In genomic region chr11:73286240-73286810, GRCh38 we compare ENCODE assay signal across 35 cellular contexts. TPM values are rescaled to one million over a fixed set of nuclear protein-coding genes. Genes with fewer than 3 reads are reported as not detected.
DNase-seq lines count a peak whose midpoint lies in the region; ATAC-seq, FAIRE-seq and TF ChIP-seq lines count a peak whose summit lies in the region.
"Had no signal": no experiment of that assay in that cellular context is flagged by ENCODE, and none has a peak within 500 bp of the region (broad histone marks: within the 10 kb centered on the region; RNA-seq: fewer than 3 reads in every experiment).

No MANE protein-coding gene starts in this region.

- no peak for ATAC-seq in sciatic nerve
- ATAC-seq: activated T-helper 17 cell treated with anti-CD3 and anti-CD28 coated beads, Interleukin-2, amount 50 U/mL, for 72 hours; psoas muscle; stimulated activated effector memory CD8-positive, alpha-beta T cell treated with anti-CD3 and anti-CD28 coated beads, Interleukin-12 subunit alpha, Interleukin-12 subunit beta, amount 100 ng/mL, for 72 hours had no signal

- no peak overlapping the region for H4K91ac ChIP-seq in neuronal stem cell (ENCODE audit: low read depth, low read length, poor library complexity)

- no peak overlapping the region for H3K4ac ChIP-seq in neuronal stem cell (ENCODE audit: low read length)

- in situ Hi-C loops in GM13977 (cut with MboI; ENCODE audit: low pct_unique_long_range_greater_than_20kb, low sequenced_read_pairs, unreplicated experiment), result no loop called here

- POLR2A ChIA-PET in A673 (lab: Charles Lee; ENCODE audit: low non-redundant PET), result no interaction called here

- H3K27ac ChIP-seq in A673 (ENCODE audit: low read depth, low read length, poor library complexity, severe bottlenecking) (no peak overlapping the region), kidney (ENCODE audit: low read depth in 2 of 2, low read length in 2 of 2) (no peak overlapping the region), neuronal stem cell (replicated peaks; ENCODE audit: low read length) (no peak overlapping the region)
- H3K27ac ChIP-seq: C4-2B, colonic mucosa, psoas muscle had no signal

- no peak overlapping the region for H2BK120ac ChIP-seq in neuronal stem cell (ENCODE audit: low read depth, low read length)

- no peaks in the 10 kb centered on the region for H3K79me1 ChIP-seq in neuronal stem cell (ENCODE audit: low read depth, low read length)

- CTCF ChIA-PET in A673 (lab: Charles Lee), result no interaction called here

- H3K36me3 ChIP-seq in A673 (ENCODE audit: insufficient read depth, low read length, poor library complexity, severe bottlenecking), result no peaks in the 10 kb centered on the region
- no peaks in the 10 kb centered on the region for H3K36me3 ChIP-seq in kidney (ENCODE audit: control insufficient read depth in 1 of 2, insufficient read depth in 2 of 2, low read length in 2 of 2)
- H3K36me3 ChIP-seq in neuronal stem cell (replicated peaks in 1 of 2; ENCODE audit: control insufficient read depth in 2 of 2, insufficient read depth in 2 of 2, low read length in 2 of 2), result no peaks in the 10 kb centered on the region
- H3K36me3 ChIP-seq: colonic mucosa, MG63 had no signal

- H3K4me1 ChIP-seq in A673 (ENCODE audit: insufficient read depth, low read length, poor library complexity, severe bottlenecking) (no peaks in the 10 kb centered on the region), kidney (ENCODE audit: control insufficient read depth in 1 of 2, insufficient read depth in 1 of 2, low read depth in 1 of 2, low read length in 2 of 2) (peaks cover 10 to 16% of the 10 kb centered on the region in 2 donors), neuronal stem cell (ENCODE audit: control insufficient read depth in 2 of 2, insufficient read depth in 1 of 2, low read depth in 1 of 2, low read length in 2 of 2) (peaks cover 7% of the 10 kb centered on the region in 2 donors)

- H3K18ac ChIP-seq in neuronal stem cell (ENCODE audit: low read length), result no peak overlapping the region

- H3K4me3 ChIP-seq in A673 (ENCODE audit: low read depth, low read length, poor library complexity, severe bottlenecking) (no peak overlapping the region), kidney (ENCODE audit: low read length in 2 of 2) (no peak overlapping the region), neuronal stem cell (ENCODE audit: low read length in 2 of 2) (no peak overlapping the region)
- H3K4me3 ChIP-seq: colonic mucosa, MG63, psoas muscle had no signal

- TF ChIP-seq CTCF in A673 (conservative IDR thresholded peaks at IDR 0.05; ENCODE audit: low read depth, low read length) (0 out of 2 replicates have a peak, but pooled peaks have one; percentile 14), GM12874 (IDR thresholded peaks at IDR 0.05; ENCODE audit: insufficient read depth, low read depth, low read length) (0 out of 2 replicates have a peak, but pooled peaks have one; percentile 5), kidney (IDR thresholded peaks at IDR 0.05; ENCODE audit: borderline replicate concordance, extremely low read depth, insufficient read depth) (no peak), GM13977 (IDR thresholded peaks at IDR 0.05; ENCODE audit: extremely low read depth, insufficient read depth, missing control alignments) (no peak)

- H3K23ac ChIP-seq in neuronal stem cell (ENCODE audit: low read depth, low read length, poor library complexity), result no peak overlapping the region

- intact Hi-C loops in A673 (cut with micrococcal nuclease; ENCODE audit: unreplicated experiment) (no loop called here), kidney (cut with DNase I) (no loop called here), sciatic nerve (cut with DNase I) (no loop called here)

- H3K9ac ChIP-seq in kidney (ENCODE audit: low read length in 2 of 2) (no peak overlapping the region), neuronal stem cell (ENCODE audit: low read depth, low read length, poor library complexity) (no peak overlapping the region)

- WGBS in neuronal stem cell (ENCODE audit: extremely low coverage in 2 of 2, insufficient read length in 2 of 2, insufficient replicate concordance in 1 of 2), 2 donors, result no CpG with 5 or more reads among the region's 9 CpGs

- no peak overlapping the region for H4K8ac ChIP-seq in neuronal stem cell (ENCODE audit: low read depth, low read length)

- H3K4me2 ChIP-seq in neuronal stem cell (ENCODE audit: insufficient read depth, low read length, poor library complexity, severe bottlenecking), result no peak overlapping the region

- H2BK5ac ChIP-seq in neuronal stem cell (ENCODE audit: low read length), result no peak overlapping the region

- H2BK15ac ChIP-seq in neuronal stem cell (ENCODE audit: low read length), result no peak overlapping the region

- DNase-seq in A673 (ENCODE audit: low spot score) (no peak), kidney (peak; percentile 33), GM13977 (ENCODE audit: low spot score) (no peak), neuronal stem cell (ENCODE audit: low spot score) (no peak), sciatic nerve (ENCODE audit: low spot score) (no peak), SIG-M5 (lab: John Stamatoyannopoulos, UW) (no peak)
- DNase-seq: activated CD4-positive, alpha-beta T cell treated with anti-CD3 and anti-CD28 coated beads for 4 hours; amygdala; Calu3; colonic mucosa; DMS79 treated with DMSO at 0.1 percent for 48 hours; effector memory CD4-positive, alpha-beta T cell; GDM1; KG1; MG63; NCI-H1105 treated with DMSO at 0.1 percent for 48 hours; NCI-H2029 treated with DMSO at 0.1 percent for 48 hours; NCI-H524 treated with DMSO at 0.1 percent for 48 hours; occipital lobe; psoas muscle; SHP77 treated with DMSO at 0.1 percent for 48 hours; stimulated activated CD4-positive, alpha-beta T cell treated with anti-CD3 and anti-CD28 coated beads, Interleukin-15, amount 100 ng/mL, for 24 hours; substantia nigra; SW 1271; trophoblast cell had no signal

- no peak overlapping the region for H2BK12ac ChIP-seq in neuronal stem cell (ENCODE audit: low read length)

- no TSS peak for BruUV-seq in A673 (replicated peaks; lab: Mats Ljungman, UMichigan)

- no peak for FAIRE-seq in kidney (lab: Jason Lieb, UNC)
- FAIRE-seq: bronchial epithelial cell, islet of Langerhans, RCC 7860 had no signal

- H3K14ac ChIP-seq in neuronal stem cell (ENCODE audit: low read length), result no peak overlapping the region

- no peak overlapping the region for H2AK5ac ChIP-seq in neuronal stem cell (ENCODE audit: low read depth, low read length)

- no peaks in the 10 kb centered on the region for H3K9me3 ChIP-seq in A673 (ENCODE audit: low read depth, low read length, poor library complexity, severe bottlenecking)
- no peaks in the 10 kb centered on the region for H3K9me3 ChIP-seq in kidney (ENCODE audit: control insufficient read depth in 1 of 2, low read length in 2 of 2)
- H3K9me3 ChIP-seq in neuronal stem cell (replicated peaks in 1 of 2; ENCODE audit: control insufficient read depth in 2 of 2, insufficient read depth in 1 of 2, low read depth in 1 of 2, low read length in 2 of 2), result no peaks in the 10 kb centered on the region
- H3K9me3 ChIP-seq: colonic mucosa, MG63, psoas muscle had no signal

- no peak overlapping the region for H2AFZ ChIP-seq in neuronal stem cell (ENCODE audit: low read length)

- H3K27me3 ChIP-seq in A673 (replicated peaks; ENCODE audit: insufficient read depth, low read depth, low read length, poor library complexity) (no peaks in the 10 kb centered on the region), neuronal stem cell (ENCODE audit: control insufficient read depth in 3 of 3, insufficient read depth in 3 of 3, low read depth in 1 of 3, low read length in 3 of 3) (peaks cover 0 to 14% (median 0%) of the 10 kb centered on the region in 3 experiments)
- H3K27me3 ChIP-seq: colonic mucosa, MG63 had no signal

TF ChIP-seq in PFSK-1, 5 proteins besides CTCF, POLR2A, EP300 and RAD21:
- TF ChIP-seq FOXP2 (optimal IDR thresholded peaks at IDR 0.05; ENCODE audit: borderline replicate concordance, extremely low read depth, extremely low read length, insufficient read depth) (no peak), REST (IDR thresholded peaks at IDR 0.05; ENCODE audit: insufficient read depth in 1 of 2, low read depth in 2 of 2, low read length in 2 of 2) (peak; percentile 12 to 83; a peak in 2 of 4 replicates)

RNA-seq across cellular contexts. Expression of gene P2RY6, which starts 14.2 kb away (rescaled TPM):
- total RNA-seq in A673 (2021) (0.43 TPM in 1 of 2 replicates, not detected in the other), kidney (17.9 TPM), sciatic nerve (3.6 TPM)
- polyA plus RNA-seq in PFSK-1 (2012; ENCODE audit: insufficient read length, low read depth), result 0.33 TPM
- polyA plus RNA-seq in kidney (ENCODE audit: insufficient read depth, low read depth, low replicate concordance), result 6.7 TPM
- polyA plus RNA-seq in neuronal stem cell (2013, experiment 1 of 2), result 0.14 TPM
- polyA plus RNA-seq in neuronal stem cell (2013, experiment 2 of 2), result 0.17 TPM
- total RNA-seq: activated T-helper 17 cell treated with anti-CD3 and anti-CD28 coated beads, Interleukin-2, amount 50 U/mL, for 72 hours; bronchial epithelial cell; Calu3; fibroblast of villous mesenchyme; occipital lobe had no signal
- polyA plus RNA-seq: AG04450 had no signal

RNA-seq across cellular contexts. Expression of gene ARHGEF17, which starts 21.8 kb away (rescaled TPM):
- total RNA-seq in A673 (2021), result 24.0 and 32.0 TPM in 2 replicates
- polyA plus RNA-seq in PFSK-1 (2012; ENCODE audit: insufficient read length, low read depth), result 5.5 TPM
- total RNA-seq in kidney, result 68.2 TPM
- 36.6 TPM for polyA plus RNA-seq in kidney (ENCODE audit: insufficient read depth, low read depth, low replicate concordance)
- 40.1 TPM for polyA plus RNA-seq in neuronal stem cell (2013, experiment 1 of 2)
- 38.9 TPM for polyA plus RNA-seq in neuronal stem cell (2013, experiment 2 of 2)
- total RNA-seq in sciatic nerve, result 110 TPM

Comparison
In these comparisons a context has a peak if more than half of its experiments do, and no peak if none do; other contexts are left out.
1. CTCF ChIP-seq: peak in A673 (single experiment) and GM12874 (single experiment); none in kidney (single experiment) and GM13977 (single experiment).